In genomic region chr6:38715016-38715809, GRCh38 we compare ENCODE assay signal across 11 cellular contexts. TPM values are rescaled to one million over a fixed set of nuclear protein-coding genes. Genes with fewer than 3 reads are reported as not detected.
A peak's percentile ranks its signal among the peaks of the same experiment; 100 is the strongest.
DNase-seq lines count a peak whose midpoint lies in the region; ATAC-seq, FAIRE-seq and TF ChIP-seq lines count a peak whose summit lies in the region.
"Had no signal": no experiment of that assay in that cellular context is flagged by ENCODE, and none has a peak within 500 bp of the region (broad histone marks: within the 10 kb centered on the region; RNA-seq: fewer than 3 reads in every experiment).

DNAH8 (plus strand) TSS chr6:38715311; CDS start chr6:38722810, 7,499 bp downstream.

- H3K79me2 ChIP-seq in keratinocyte (ENCODE audit: control insufficient read depth, insufficient read depth, low read length): no peaks in the 10 kb centered on the region

- dilution Hi-C loops in keratinocyte (cut with MboI; ENCODE audit: extremely low pct_ligation_motif_present, low sequenced_read_pairs): no loop called here

- FAIRE-seq in keratinocyte (lab: Jason Lieb, UNC): no peak

- H2AFZ ChIP-seq in keratinocyte (ENCODE audit: control insufficient read depth, low read length): peak within 1 kb of the TSS; percentile 72

- TF ChIP-seq POLR2A in suprapubic skin (IDR thresholded peaks at IDR 0.05): no peak

- H3K36me3 ChIP-seq in keratinocyte (ENCODE audit: control insufficient read depth in 2 of 2, extremely low read depth in 1 of 2, insufficient read depth in 2 of 2, low read length in 2 of 2) (no peaks in the 10 kb centered on the region), suprapubic skin (no peaks in the 10 kb centered on the region)

- no peak for TF ChIP-seq CTCF in keratinocyte (optimal IDR thresholded peaks at IDR 0.05 in 1 of 3, IDR thresholded peaks at IDR 0.05 in 1 of 3, conservative IDR thresholded peaks at IDR 0.05 in 1 of 3; ENCODE audit: extremely low read depth in 1 of 3, insufficient read depth in 2 of 3, low read length in 3 of 3)
- TF ChIP-seq CTCF in suprapubic skin (IDR thresholded peaks at IDR 0.05): no peak

- peak within 1 kb of the TSS; percentile 72 for H3K27ac Mint-ChIP-seq in activated naive CD8-positive, alpha-beta T cell treated with anti-CD3 and anti-CD28 coated beads, Interleukin-2, amount 50 U/mL, for 24 hours
- H3K27ac Mint-ChIP-seq: brain, progenitor cell of endocrine pancreas had no signal

- H4K20me1 ChIP-seq in keratinocyte (ENCODE audit: control insufficient read depth, extremely low read depth, insufficient read depth, low read length): no peaks in the 10 kb centered on the region

- peaks cover 27% of the 10 kb centered on the region for H3K4me1 Mint-ChIP-seq in activated naive CD8-positive, alpha-beta T cell treated with anti-CD3 and anti-CD28 coated beads, Interleukin-2, amount 50 U/mL, for 24 hours
- H3K4me1 Mint-ChIP-seq: brain had no signal

- no peak for TF ChIP-seq EP300 in suprapubic skin (IDR thresholded peaks at IDR 0.05)

- H3K9ac ChIP-seq in keratinocyte (ENCODE audit: control insufficient read depth, extremely low read depth, insufficient read depth, low read length): peak within 1 kb of the TSS; percentile 20

- ATAC-seq in activated naive CD8-positive, alpha-beta T cell treated with anti-CD3 and anti-CD28 coated beads, Interleukin-2, amount 50 U/mL, for 24 hours: peak; percentile 45

- H3K36me3 Mint-ChIP-seq in activated naive CD8-positive, alpha-beta T cell treated with anti-CD3 and anti-CD28 coated beads, Interleukin-2, amount 50 U/mL, for 24 hours (ENCODE audit: low read depth): no peaks in the 10 kb centered on the region
- H3K36me3 Mint-ChIP-seq: brain had no signal

- H3K9me3 Mint-ChIP-seq in activated naive CD8-positive, alpha-beta T cell treated with anti-CD3 and anti-CD28 coated beads, Interleukin-2, amount 50 U/mL, for 24 hours: peaks cover under 1% of the 10 kb centered on the region

- H3K27me3 Mint-ChIP-seq in activated naive CD8-positive, alpha-beta T cell treated with anti-CD3 and anti-CD28 coated beads, Interleukin-2, amount 50 U/mL, for 24 hours: peaks cover 33% of the 10 kb centered on the region

- H3K4me3 Mint-ChIP-seq in activated naive CD8-positive, alpha-beta T cell treated with anti-CD3 and anti-CD28 coated beads, Interleukin-2, amount 50 U/mL, for 24 hours: peak within 1 kb of the TSS; percentile 61

- H3K27me3 ChIP-seq in keratinocyte (ENCODE audit: control insufficient read depth, extremely low read depth, insufficient read depth, low read length) (peaks cover 4% of the 10 kb centered on the region), suprapubic skin (peaks cover 59% of the 10 kb centered on the region)

- peak; percentile 8 for DNase-seq in activated T-cell treated with anti-CD3 and anti-CD28 coated beads for 48 hours (ENCODE audit: low read depth)
- no peak for DNase-seq in activated T-cell treated with anti-CD3 and anti-CD28 coated beads for 4 hours
- DNase-seq in activated naive CD8-positive, alpha-beta T cell treated with anti-CD3 and anti-CD28 coated beads, Interleukin-2, amount 50 U/mL, for 24 hours: peak; percentile 23
- DNase-seq in keratinocyte (ENCODE audit: low read depth, low spot score): no peak
- DNase-seq in suprapubic skin (ENCODE audit: low spot score in 2 of 2): no peak
- no peak for DNase-seq in NCI-H187 (lab: John Stamatoyannopoulos, UW)
- no peak for DNase-seq in DMS53 treated with DMSO at 0.1 percent for 48 hours (lab: John Stamatoyannopoulos, UW; ENCODE audit: unreplicated experiment)
- DNase-seq in AML-193 (lab: John Stamatoyannopoulos, UW): no peak

- H3K27ac ChIP-seq in keratinocyte (ENCODE audit: control insufficient read depth, insufficient read depth, low read length) (no peak within 1 kb of the TSS), suprapubic skin (no peak within 1 kb of the TSS)

- H3K9me3 ChIP-seq in keratinocyte (ENCODE audit: control insufficient read depth, low read depth, low read length): no peaks in the 10 kb centered on the region
- H3K9me3 ChIP-seq in suprapubic skin: no peaks in the 10 kb centered on the region

- H3K4me3 ChIP-seq in keratinocyte (ENCODE audit: control insufficient read depth in 2 of 3, extremely low read depth in 1 of 3, insufficient read depth in 2 of 3, low read depth in 1 of 3, low read length in 3 of 3) (peak within 1 kb of the TSS; percentile 10 to 47 (median 19)), suprapubic skin (peak within 1 kb of the TSS; percentile 40)

- H3K4me2 ChIP-seq in keratinocyte (ENCODE audit: control insufficient read depth, extremely low read depth, insufficient read depth, low read depth, low read length): peak within 1 kb of the TSS; percentile 77

- no peaks in the 10 kb centered on the region for H3K9me1 ChIP-seq in keratinocyte (ENCODE audit: control insufficient read depth, extremely low read depth, insufficient read depth, low read length)

- 25% methylated on average over 24 of the region's 47 CpGs for whole genome bisulfite sequencing in suprapubic skin

- H3K4me1 ChIP-seq in keratinocyte (ENCODE audit: control insufficient read depth, extremely low read depth, insufficient read depth, low read length) (peaks cover 16% of the 10 kb centered on the region), suprapubic skin (peaks cover 9% of the 10 kb centered on the region)

RNA-seq across cellular contexts. Expression of gene DNAH8, which starts in this region (rescaled TPM):
- under 0.01 to 0.01 TPM (median 0.01 TPM) in 3 replicates for polyA plus RNA-seq in keratinocyte
- not detected for polyA plus RNA-seq in keratinocyte (2011; ENCODE audit: low read depth)
- under 0.01 TPM in 2 replicates for polyA plus RNA-seq in keratinocyte (2011; cell fraction: cytosol; rRNA removed)
- polyA plus RNA-seq in keratinocyte (2011; cell fraction: nucleus; rRNA removed): 0.03 and 0.04 TPM in 2 replicates
- polyA plus RNA-seq in keratinocyte (2012; ENCODE audit: low replicate concordance): 0.14 TPM in 1 of 2 replicates, not detected in the other
- under 0.01 TPM in 1 of 3 replicates, not detected in the others for polyA minus RNA-seq in keratinocyte
- not detected for polyA minus RNA-seq in keratinocyte (2011; cell fraction: cytosol; rRNA and poly(A)+ RNA removed)
- under 0.01 TPM in 1 of 2 replicates, not detected in the other for polyA minus RNA-seq in keratinocyte (2011; cell fraction: nucleus; rRNA and poly(A)+ RNA removed)
- total RNA-seq in suprapubic skin: under 1 TPM in 3 of 4 donors, not detected in 1; 0.04 to 0.23 (median 0.08) TPM
- total RNA-seq: NCI-H460 had no signal

Comparison
In these comparisons a context has a peak if more than half of its experiments do, and no peak if none do; other contexts are left out.
1. DNase-seq: peak in activated T-cell treated with anti-CD3 and anti-CD28 coated beads for 48 hours (single experiment) and activated naive CD8-positive, alpha-beta T cell treated with anti-CD3 and anti-CD28 coated beads, Interleukin-2, amount 50 U/mL, for 24 hours (single experiment); none in activated T-cell treated with anti-CD3 and anti-CD28 coated beads for 4 hours (single experiment), keratinocyte (single experiment), suprapubic skin (0 of 2), NCI-H187 (0 of 2), DMS53 treated with DMSO at 0.1 percent for 48 hours (single experiment) and AML-193 (0 of 2).